ENCODE assay signal across 1 cellular context in genomic region chrX:54447461-54447860, GRCh38.
TF ChIP-seq lines count a peak whose summit lies in the region.

No MANE protein-coding gene starts in this region.

TF ChIP-seq in K562, 482 proteins besides CTCF, POLR2A, EP300 and RAD21:
- no peak for TF ChIP-seq CHD2 (IDR thresholded peaks at IDR 0.05; ENCODE audit: low read depth, low read length)
- peak; percentile 62; the same call in 1 of the 2 replicates for TF ChIP-seq ZNF24 (IDR thresholded peaks at IDR 0.05)
- TF ChIP-seq CBX3 (IDR thresholded peaks at IDR 0.05; ENCODE audit: borderline replicate concordance in 1 of 2, low read length in 2 of 2), result no peak
TF ChIP-seq in K562: peak in this region for 1.
